In the genomic region with DNA sequence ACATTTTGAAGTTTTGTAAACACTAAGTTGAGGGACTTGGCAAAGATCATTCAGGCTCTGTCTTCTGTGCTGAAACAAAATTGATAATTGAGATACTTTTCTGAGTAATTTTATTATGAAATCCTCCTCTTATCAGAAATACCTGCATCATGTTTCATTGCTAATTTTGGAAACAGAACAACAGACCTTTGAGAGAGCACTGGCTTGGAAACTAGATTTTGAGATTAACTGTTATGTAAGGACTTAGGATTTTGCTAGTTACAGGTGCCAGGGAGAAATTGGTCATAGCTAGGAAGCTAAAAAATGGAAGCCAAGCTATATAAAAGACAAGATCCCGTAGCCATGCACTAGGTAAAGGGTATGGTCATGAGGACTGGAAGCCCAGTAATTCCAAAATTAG, we compare ENCODE assay signal across 1 cellular context.
A peak's percentile ranks its signal among the peaks of the same experiment; 100 is the strongest.
TF ChIP-seq lines count a peak whose summit lies in the region.

No MANE protein-coding gene starts in this region.

TF ChIP-seq in liver, 16 proteins besides CTCF, POLR2A, EP300 and RAD21 (continued from another document):
- TF ChIP-seq, protein P1, sequence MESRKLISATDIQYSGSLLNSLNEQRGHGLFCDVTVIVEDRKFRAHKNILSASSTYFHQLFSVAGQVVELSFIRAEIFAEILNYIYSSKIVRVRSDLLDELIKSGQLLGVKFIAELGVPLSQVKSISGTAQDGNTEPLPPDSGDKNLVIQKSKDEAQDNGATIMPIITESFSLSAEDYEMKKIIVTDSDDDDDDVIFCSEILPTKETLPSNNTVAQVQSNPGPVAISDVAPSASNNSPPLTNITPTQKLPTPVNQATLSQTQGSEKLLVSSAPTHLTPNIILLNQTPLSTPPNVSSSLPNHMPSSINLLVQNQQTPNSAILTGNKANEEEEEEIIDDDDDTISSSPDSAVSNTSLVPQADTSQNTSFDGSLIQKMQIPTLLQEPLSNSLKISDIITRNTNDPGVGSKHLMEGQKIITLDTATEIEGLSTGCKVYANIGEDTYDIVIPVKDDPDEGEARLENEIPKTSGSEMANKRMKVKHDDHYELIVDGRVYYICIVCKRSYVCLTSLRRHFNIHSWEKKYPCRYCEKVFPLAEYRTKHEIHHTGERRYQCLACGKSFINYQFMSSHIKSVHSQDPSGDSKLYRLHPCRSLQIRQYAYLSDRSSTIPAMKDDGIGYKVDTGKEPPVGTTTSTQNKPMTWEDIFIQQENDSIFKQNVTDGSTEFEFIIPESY (IDR thresholded peaks at IDR 0.05) = no peak
- TF ChIP-seq FOXA2 (IDR thresholded peaks at IDR 0.05) (no peak), SP1 (IDR thresholded peaks at IDR 0.05) (peak; percentile 6), YY1 (IDR thresholded peaks at IDR 0.05) (no peak)
- TF ChIP-seq, protein P2, sequence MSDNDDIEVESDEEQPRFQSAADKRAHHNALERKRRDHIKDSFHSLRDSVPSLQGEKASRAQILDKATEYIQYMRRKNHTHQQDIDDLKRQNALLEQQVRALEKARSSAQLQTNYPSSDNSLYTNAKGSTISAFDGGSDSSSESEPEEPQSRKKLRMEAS (IDR thresholded peaks at IDR 0.05) = no peak
TF ChIP-seq in liver: peak in this region for 1.
